In the genomic region with DNA sequence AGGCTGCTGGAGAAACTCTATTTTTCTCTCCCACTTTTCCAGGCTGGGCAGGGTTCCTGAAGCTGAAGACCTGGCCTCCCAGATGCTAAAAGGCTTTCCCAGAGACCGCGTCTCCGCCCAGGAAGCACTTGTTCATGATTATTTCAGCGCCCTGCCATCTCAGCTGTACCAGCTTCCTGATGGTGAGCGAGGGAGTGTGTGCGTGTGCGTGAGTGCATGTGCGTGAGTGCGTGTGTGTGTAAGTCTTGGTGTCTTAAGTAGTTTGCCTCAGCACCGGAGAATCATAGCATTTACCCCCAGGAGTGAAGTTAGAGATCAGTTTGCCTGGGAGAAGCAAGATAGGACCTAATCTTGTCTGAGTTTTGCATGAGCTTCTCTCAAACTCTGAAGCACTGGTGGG, we compare ENCODE assay signal across 2 cellular contexts.
TF ChIP-seq lines count a peak whose summit lies in the region.

No MANE protein-coding gene starts in this region.

TF ChIP-seq in SK-N-SH, 30 proteins besides CTCF, POLR2A, EP300 and RAD21 (continued from another document):
- TF ChIP-seq, protein P1, sequence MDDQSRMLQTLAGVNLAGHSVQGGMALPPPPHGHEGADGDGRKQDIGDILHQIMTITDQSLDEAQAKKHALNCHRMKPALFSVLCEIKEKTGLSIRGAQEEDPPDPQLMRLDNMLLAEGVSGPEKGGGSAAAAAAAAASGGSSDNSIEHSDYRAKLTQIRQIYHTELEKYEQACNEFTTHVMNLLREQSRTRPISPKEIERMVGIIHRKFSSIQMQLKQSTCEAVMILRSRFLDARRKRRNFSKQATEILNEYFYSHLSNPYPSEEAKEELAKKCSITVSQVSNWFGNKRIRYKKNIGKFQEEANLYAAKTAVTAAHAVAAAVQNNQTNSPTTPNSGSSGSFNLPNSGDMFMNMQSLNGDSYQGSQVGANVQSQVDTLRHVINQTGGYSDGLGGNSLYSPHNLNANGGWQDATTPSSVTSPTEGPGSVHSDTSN (IDR thresholded peaks at IDR 0.05) = no peak
- TF ChIP-seq FOXJ3 (CRISPR knock-in tag; IDR thresholded peaks at IDR 0.05) (no peak), RCOR1 (IDR thresholded peaks at IDR 0.05; ENCODE audit: low read length) (no peak)

TF ChIP-seq in SK-N-SH treated with all-trans-retinoic acid at 6 μM for 48 hours, 23 proteins besides CTCF, POLR2A, EP300 and RAD21 (continued from another document):
- TF ChIP-seq TCF4 (CRISPR knock-in tag; IDR thresholded peaks at IDR 0.05; ENCODE audit: borderline replicate concordance) = no peak
